ENCODE assay signal across 2 cellular contexts in genomic region chr21:40504825-40505224, GRCh38.
TF ChIP-seq lines count a peak whose summit lies in the region.

No MANE protein-coding gene starts in this region.

TF ChIP-seq in H1, 55 proteins besides CTCF, POLR2A, EP300 and RAD21 (continued from another document):
- TF ChIP-seq ATF2 (IDR thresholded peaks at IDR 0.05; ENCODE audit: low read length), result no peak

TF ChIP-seq in SK-N-SH, 30 proteins besides CTCF, POLR2A, EP300 and RAD21 (continued from another document):
- TF ChIP-seq TAF1 (IDR thresholded peaks at IDR 0.05; ENCODE audit: borderline replicate concordance, low read depth, low read length), result no peak
- TF ChIP-seq TCF12 (IDR thresholded peaks at IDR 0.05), result no peak
- no peak for TF ChIP-seq RXRA (IDR thresholded peaks at IDR 0.05; ENCODE audit: borderline replicate concordance, low read depth)
- no peak for TF ChIP-seq GATA2 (CRISPR knock-in tag; IDR thresholded peaks at IDR 0.05)
- no peak for TF ChIP-seq GABPA (IDR thresholded peaks at IDR 0.05; ENCODE audit: low read depth)
- no peak for TF ChIP-seq POLR2AphosphoS5 (IDR thresholded peaks at IDR 0.05; ENCODE audit: low read depth, low read length)
- TF ChIP-seq YY1 (IDR thresholded peaks at IDR 0.05; ENCODE audit: low read depth), result no peak
- no peak for TF ChIP-seq REST (IDR thresholded peaks at IDR 0.05; ENCODE audit: low read depth, low read length)
